28 cellular contexts compared by ENCODE assay signal in genomic region chr2:176146645-176147044, GRCh38. TPM values are rescaled to one million over a fixed set of nuclear protein-coding genes. Genes with fewer than 3 reads are reported as not detected.
"Had no signal": no experiment of that assay in that cellular context is flagged by ENCODE, and none has a peak within 500 bp of the region (broad histone marks: within the 10 kb centered on the region; RNA-seq: fewer than 3 reads in every experiment).

No MANE protein-coding gene starts in this region.

- H3K36me3 Mint-ChIP-seq: stimulated activated effector memory CD8-positive, alpha-beta T cell treated with anti-CD3 and anti-CD28 coated beads, Interleukin-12 subunit alpha, Interleukin-12 subunit beta, amount 100 ng/mL, for 72 hours had no signal

- H3K27ac ChIP-seq: left ventricle myocardium inferior, pancreas, prostate gland, sigmoid colon, spleen, suprapubic skin, thoracic aorta, tibial artery, vagina had no signal

- H3K27me3 ChIP-seq: vagina had no signal

- H3K4me1 ChIP-seq: pancreas, prostate gland, tibial artery, vagina had no signal

- ATAC-seq: natural killer cell; pancreas; right cardiac atrium; stimulated activated effector memory CD8-positive, alpha-beta T cell treated with anti-CD3 and anti-CD28 coated beads, Interleukin-12 subunit alpha, Interleukin-12 subunit beta, amount 100 ng/mL, for 72 hours had no signal

- H3K9me3 Mint-ChIP-seq: mesothelial cell of epicardium; neural crest cell; stimulated activated effector memory CD8-positive, alpha-beta T cell treated with anti-CD3 and anti-CD28 coated beads, Interleukin-12 subunit alpha, Interleukin-12 subunit beta, amount 100 ng/mL, for 72 hours; stimulated activated naive CD8-positive, alpha-beta T cell treated with anti-CD3 and anti-CD28 coated beads, Interleukin-15, Interleukin-2, amounts not matched to agents 100 ng/mL and 50 ng/mL, for 24 hours had no signal

- H3K4me1 Mint-ChIP-seq: neural crest cell had no signal

- H3K4me3 Mint-ChIP-seq: mesothelial cell of epicardium; natural killer cell; neural crest cell; stimulated activated effector memory CD8-positive, alpha-beta T cell treated with anti-CD3 and anti-CD28 coated beads, Interleukin-12 subunit alpha, Interleukin-12 subunit beta, amount 100 ng/mL, for 72 hours; stimulated activated naive CD8-positive, alpha-beta T cell treated with anti-CD3 and anti-CD28 coated beads, Interleukin-15, Interleukin-2, amounts not matched to agents 100 ng/mL and 50 ng/mL, for 24 hours had no signal

- H3K9me3 ChIP-seq: left ventricle myocardium inferior, pancreas, prostate gland, sigmoid colon, spleen, suprapubic skin, thoracic aorta, tibial artery, vagina had no signal

- DNase-seq: hippocampal formation; left ventricle myocardium inferior; mesendoderm; naive B cell; natural killer cell; nucleus accumbens; pancreas; posterior cingulate gyrus; retina; right cardiac atrium; sigmoid colon; small intestine; stimulated activated CD4-positive, alpha-beta T cell treated with anti-CD3 and anti-CD28 coated beads, Interleukin-4, amount 100 ng/mL, for 24 hours; stimulated activated naive CD4-positive, alpha-beta T cell; tibial artery; trophoblast cell had no signal

- H3K27ac Mint-ChIP-seq: mesothelial cell of epicardium; naive B cell; natural killer cell; stimulated activated effector memory CD8-positive, alpha-beta T cell treated with anti-CD3 and anti-CD28 coated beads, Interleukin-12 subunit alpha, Interleukin-12 subunit beta, amount 100 ng/mL, for 72 hours; stimulated activated naive CD8-positive, alpha-beta T cell treated with anti-CD3 and anti-CD28 coated beads, Interleukin-15, Interleukin-2, amounts not matched to agents 100 ng/mL and 50 ng/mL, for 24 hours had no signal

- H3K4me3 ChIP-seq: left ventricle myocardium inferior, lung, pancreas, prostate gland, sigmoid colon, spleen, suprapubic skin, thoracic aorta, tibial artery, vagina had no signal

- H3K36me3 ChIP-seq: left ventricle myocardium inferior, pancreas, prostate gland, sigmoid colon, spleen, suprapubic skin, vagina had no signal

RNA-seq across cellular contexts. Expression of gene HOXD4, which starts 4.7 kb away (rescaled TPM):
- total RNA-seq: left ventricle myocardium inferior, natural killer cell, right cardiac atrium had no signal

RNA-seq across cellular contexts. Expression of gene HOXD3, which starts 10.5 kb away (rescaled TPM):
- total RNA-seq: left ventricle myocardium inferior, mononuclear cell, natural killer cell, right cardiac atrium had no signal

RNA-seq across cellular contexts. Expression of gene HOXD8, which starts 17.1 kb away (rescaled TPM):
- total RNA-seq: mononuclear cell, natural killer cell, neural crest cell had no signal

RNA-seq across cellular contexts. Expression of gene HOXD9, which starts 24.1 kb away (rescaled TPM):
- total RNA-seq: mononuclear cell, natural killer cell, neural crest cell, right cardiac atrium had no signal

RNA-seq across cellular contexts. Expression of gene HOXD10, which starts 30.1 kb away (rescaled TPM):
- total RNA-seq: left ventricle myocardium inferior, mononuclear cell, natural killer cell, neural crest cell, osteoblast, pancreas, right cardiac atrium, spleen, thoracic aorta had no signal
